ENCODE assay signal across 10 cellular contexts in genomic region chr1:64923294-64923718, GRCh38. TPM values are rescaled to one million over a fixed set of nuclear protein-coding genes. Genes with fewer than 3 reads are reported as not detected.
DNase-seq lines count a peak whose midpoint lies in the region; ATAC-seq and TF ChIP-seq lines count a peak whose summit lies in the region.
"Had no signal": no experiment of that assay in that cellular context is flagged by ENCODE, and none has a peak within 500 bp of the region (broad histone marks: within the 10 kb centered on the region; RNA-seq: fewer than 3 reads in every experiment).

No MANE protein-coding gene starts in this region.

- H3K36me3 Mint-ChIP-seq in activated B cell treated with CpG ODN at 0.5 μM for 24 hours (ENCODE audit: low read depth), result peaks cover 23% of the 10 kb centered on the region

- peak overlapping the region; percentile 13 for H3K27ac Mint-ChIP-seq in activated B cell treated with CpG ODN at 0.5 μM for 24 hours

- DNase-seq in AG20443 (ENCODE audit: low spot score) (peak; percentile 47), activated B cell treated with CpG ODN at 0.5 μM for 24 hours (no peak), left lung (no peak), amygdala (lab: John Stamatoyannopoulos, UW) (no peak), ascending aorta (ENCODE audit: low spot score in 2 of 2) (no peak), mesenteric fat pad (ENCODE audit: low spot score) (no peak)
- DNase-seq: DMS79 treated with DMSO at 0.1 percent for 48 hours, NCI-H187 had no signal

- no peaks in the 10 kb centered on the region for H3K36me3 ChIP-seq in left lung
- H3K36me3 ChIP-seq in ascending aorta, result no peaks in the 10 kb centered on the region

- peak overlapping the region; percentile 43 to 62 for H3K27ac ChIP-seq in left lung
- H3K27ac ChIP-seq in ascending aorta, result no peak overlapping the region

- H3K9me3 ChIP-seq in left lung (no peaks in the 10 kb centered on the region), ascending aorta (no peaks in the 10 kb centered on the region)

- intact Hi-C loops in activated B cell treated with CpG ODN at 0.5 μM for 24 hours (cut with micrococcal nuclease) (no loop called here), left lung (cut with DNase I) (no loop called here), ascending aorta (cut with DNase I) (no loop called here)

- CTCF ChIA-PET in activated B cell treated with CpG ODN at 0.5 μM for 24 hours (lab: Charles Lee), result no interaction called here

- peak; percentile 55 for ATAC-seq in GM21529 (IDR thresholded peaks at IDR 0.05; ENCODE audit: unreplicated experiment)
- no peak for ATAC-seq in activated B cell treated with CpG ODN at 0.5 μM for 24 hours (ENCODE audit: low read depth)
- peak; percentile 87 for ATAC-seq in left lung
- ATAC-seq in HG02678 (IDR thresholded peaks at IDR 0.05; ENCODE audit: unreplicated experiment), result no peak

- TF ChIP-seq CTCF in activated B cell treated with CpG ODN at 0.5 μM for 24 hours (IDR thresholded peaks at IDR 0.05), result no peak
- no peak for TF ChIP-seq CTCF in left lung (IDR thresholded peaks at IDR 0.05)
- TF ChIP-seq CTCF in ascending aorta (IDR thresholded peaks at IDR 0.05), result no peak

- no peak overlapping the region for H3K4me3 ChIP-seq in left lung
- no peak overlapping the region for H3K4me3 ChIP-seq in ascending aorta

- peaks cover 96% of the 10 kb centered on the region for H3K4me1 Mint-ChIP-seq in activated B cell treated with CpG ODN at 0.5 μM for 24 hours

- no peaks in the 10 kb centered on the region for H3K9me3 Mint-ChIP-seq in activated B cell treated with CpG ODN at 0.5 μM for 24 hours

- H3K4me1 ChIP-seq in left lung (peaks cover 35 to 77% of the 10 kb centered on the region in 2 donors), ascending aorta (peaks cover 3 to 11% of the 10 kb centered on the region in 2 donors)

- H3K27me3 Mint-ChIP-seq in activated B cell treated with CpG ODN at 0.5 μM for 24 hours, result no peaks in the 10 kb centered on the region

- H3K27me3 ChIP-seq in left lung, result no peaks in the 10 kb centered on the region
- no peaks in the 10 kb centered on the region for H3K27me3 ChIP-seq in ascending aorta

- H3K4me3 Mint-ChIP-seq in activated B cell treated with CpG ODN at 0.5 μM for 24 hours, result peak overlapping the region; percentile 11

- POLR2A ChIA-PET in activated B cell treated with CpG ODN at 0.5 μM for 24 hours (lab: Charles Lee), result interaction anchor here (0.6 to 2.0 kb wide), 3 partner anchors 33 to 47 kb away, joined by 3 to 7 read pairs (median 4); no protein-coding TSS in a partner anchor

RNA-seq across cellular contexts. Expression of gene JAK1, which starts 43.0 kb away (rescaled TPM):
- total RNA-seq in activated B cell treated with CpG ODN at 0.5 μM for 24 hours (195 and 215 TPM in 2 replicates), left lung (100 to 1,000 TPM; 145 to 162 TPM), ascending aorta (53.5 TPM), mesenteric fat pad (187 TPM)

Comparison
In these comparisons a context has a peak if more than half of its experiments do, and no peak if none do; other contexts are left out.
1. ATAC-seq: peak in GM21529 (single experiment) and left lung (single experiment); none in activated B cell treated with CpG ODN at 0.5 μM for 24 hours (single experiment) and HG02678 (single experiment).
2. H3K27ac ChIP-seq: peak in left lung (2 of 2); none in ascending aorta (0 of 2).